ENCODE assay signal across 29 cellular contexts in the genomic region with DNA sequence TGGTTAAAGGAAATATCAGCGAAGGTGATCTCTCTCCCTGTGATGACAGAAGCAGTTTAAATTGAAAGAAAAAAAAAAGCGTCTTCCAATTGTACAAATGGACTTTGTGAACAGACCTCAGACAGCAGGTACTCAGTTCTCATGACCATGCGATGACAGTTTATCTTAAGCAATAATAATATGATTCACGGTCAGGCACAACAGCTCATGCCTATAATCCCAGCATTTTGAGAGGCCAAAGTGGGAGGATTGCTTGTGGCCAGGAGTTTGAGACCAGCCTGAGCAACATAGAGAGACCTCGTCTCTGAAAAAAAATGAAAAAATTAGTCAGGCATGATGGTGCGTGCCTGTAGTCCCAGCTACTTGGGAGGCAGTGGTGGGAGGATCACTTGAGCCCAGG.
"Had no signal": no experiment of that assay in that cellular context is flagged by ENCODE, and none has a peak within 500 bp of the region (broad histone marks: within the 10 kb centered on the region; RNA-seq: fewer than 3 reads in every experiment).

No MANE protein-coding gene starts in this region.

- H3K27me3 ChIP-seq: brain microvascular endothelial cell, colonic mucosa, heart left ventricle had no signal

- H3K27me3 Mint-ChIP-seq: activated CD8-positive, alpha-beta memory T cell treated with anti-CD3 and anti-CD28 coated beads, Interleukin-2, amount 10 ng/mL, durations not matched to agents 7 days and 5 days; activated CD8-positive, alpha-beta T cell treated with anti-CD3 and anti-CD28 coated beads for 36 hours; activated naive CD4-positive, alpha-beta T cell treated with anti-CD3 and anti-CD28 coated beads, Interleukin-2, amount 10 ng/mL, durations not matched to agents 7 days and 5 days; activated naive CD8-positive, alpha-beta T cell treated with anti-CD3 and anti-CD28 coated beads, Interleukin-2, amount 10 ng/mL, durations not matched to agents 7 days and 5 days had no signal

- DNase-seq: activated B cell treated with CpG ODN at 0.5 μM for 24 hours; activated CD4-positive, alpha-beta T cell treated with anti-CD3 and anti-CD28 coated beads for 48 hours; activated CD4-positive, alpha-beta T cell treated with anti-CD3 and anti-CD28 coated beads, Interleukin-2, amount 50 U/mL, for 1 hour; activated CD4-positive, alpha-beta T cell treated with anti-CD3 and anti-CD28 coated beads, Interleukin-2, amount 50 U/mL, for 48 hours; activated CD8-positive, alpha-beta memory T cell treated with anti-CD3 and anti-CD28 coated beads, Interleukin-2, amount 10 ng/mL, durations not matched to agents 7 days and 5 days; activated CD8-positive, alpha-beta memory T cell treated with anti-CD3 and anti-CD28 coated beads, Interleukin-2, amount 50 U/mL, for 4 hours; activated CD8-positive, alpha-beta T cell treated with anti-CD3 and anti-CD28 coated beads for 36 hours; activated effector memory CD4-positive, alpha-beta T cell treated with anti-CD3 and anti-CD28 coated beads, Interleukin-2, amount 50 U/mL, for 16 hours; activated naive CD4-positive, alpha-beta T cell; activated naive CD4-positive, alpha-beta T cell treated with anti-CD3 and anti-CD28 coated beads, Interleukin-2, amount 10 ng/mL, durations not matched to agents 7 days and 5 days; activated naive CD8-positive, alpha-beta T cell treated with anti-CD3 and anti-CD28 coated beads, Interleukin-2, amount 10 ng/mL, durations not matched to agents 7 days and 5 days; activated T-cell treated with anti-CD3 and anti-CD28 coated beads, Interleukin-2, amount 50 U/mL, for 1 hour; activated T-cell treated with anti-CD3 and anti-CD28 coated beads, Interleukin-2, amount 50 U/mL, for 48 hours; amniotic stem cell; anterior cingulate cortex; brain microvascular endothelial cell; colonic mucosa; effector CD8-positive, alpha-beta T cell; foreskin fibroblast; glutamatergic neuron; heart left ventricle; T-helper 1 cell; T-helper 2 cell had no signal

- ATAC-seq: activated CD4-positive, CD25-positive, alpha-beta regulatory T cell treated with anti-CD3 and anti-CD28 coated beads, Interleukin-2, amount 50 U/mL, for 24 hours; activated CD8-positive, alpha-beta memory T cell treated with anti-CD3 and anti-CD28 coated beads, Interleukin-2, amount 10 ng/mL, durations not matched to agents 7 days and 5 days; activated CD8-positive, alpha-beta T cell treated with anti-CD3 and anti-CD28 coated beads for 36 hours; activated naive CD4-positive, alpha-beta T cell treated with anti-CD3 and anti-CD28 coated beads, Interleukin-2, amount 50 U/mL, for 72 hours; esophagus mucosa; heart left ventricle had no signal

- H3K4me3 ChIP-seq: colonic mucosa, heart left ventricle had no signal

- H3K4me1 ChIP-seq: colonic mucosa had no signal

- H3K9me3 ChIP-seq: colonic mucosa, heart left ventricle had no signal

- H3K4me3 Mint-ChIP-seq: activated B cell treated with CpG ODN at 0.5 μM for 24 hours; activated CD8-positive, alpha-beta memory T cell treated with anti-CD3 and anti-CD28 coated beads, Interleukin-2, amount 10 ng/mL, durations not matched to agents 7 days and 5 days; activated CD8-positive, alpha-beta T cell treated with anti-CD3 and anti-CD28 coated beads for 36 hours; activated naive CD4-positive, alpha-beta T cell treated with anti-CD3 and anti-CD28 coated beads, Interleukin-2, amount 10 ng/mL, durations not matched to agents 7 days and 5 days; activated naive CD8-positive, alpha-beta T cell treated with anti-CD3 and anti-CD28 coated beads, Interleukin-2, amount 10 ng/mL, durations not matched to agents 7 days and 5 days; activated T-helper 1 cell treated with anti-CD3 and anti-CD28 coated beads, Interleukin-12 subunit alpha, Interleukin-12 subunit beta, Interleukin-2, Interleukin-4 antibody, amounts not matched to agents 30 ng/mL and 10 ng/mL and 1 ng/mL, durations not matched to agents 14 hours and 24 hours and 36 hours had no signal

- H3K4me1 Mint-ChIP-seq: activated B cell treated with CpG ODN at 0.5 μM for 24 hours; activated CD8-positive, alpha-beta memory T cell treated with anti-CD3 and anti-CD28 coated beads, Interleukin-2, amount 10 ng/mL, durations not matched to agents 7 days and 5 days; activated naive CD4-positive, alpha-beta T cell treated with anti-CD3 and anti-CD28 coated beads, Interleukin-2, amount 10 ng/mL, durations not matched to agents 7 days and 5 days had no signal

- H3K27ac ChIP-seq: brain microvascular endothelial cell, colonic mucosa, heart left ventricle, VCaP had no signal

- H3K9me3 Mint-ChIP-seq: activated B cell treated with CpG ODN at 0.5 μM for 24 hours; activated CD8-positive, alpha-beta T cell treated with anti-CD3 and anti-CD28 coated beads for 36 hours; activated naive CD4-positive, alpha-beta T cell treated with anti-CD3 and anti-CD28 coated beads, Interleukin-2, amount 10 ng/mL, durations not matched to agents 7 days and 5 days; activated naive CD4-positive, alpha-beta T cell treated with anti-CD3 and anti-CD28 coated beads, Interleukin-2, amount 50 U/mL, for 72 hours; activated naive CD8-positive, alpha-beta T cell treated with anti-CD3 and anti-CD28 coated beads, Interleukin-2, amount 10 ng/mL, durations not matched to agents 7 days and 5 days; activated T-helper 1 cell treated with anti-CD3 and anti-CD28 coated beads, Interleukin-12 subunit alpha, Interleukin-12 subunit beta, Interleukin-2, Interleukin-4 antibody, amounts not matched to agents 30 ng/mL and 10 ng/mL and 1 ng/mL, durations not matched to agents 14 hours and 24 hours and 36 hours; activated T-helper 2 cell treated with anti-CD3 and anti-CD28 coated beads, Interferon-gamma antibody, Interleukin-2, Interleukin-4, amounts not matched to agents 10 μg/mL and 5 μg/mL and 100 μg/mL, durations not matched to agents 14 hours and 24 hours and 36 hours had no signal

- H3K27ac Mint-ChIP-seq: activated B cell treated with CpG ODN at 0.5 μM for 24 hours; activated CD8-positive, alpha-beta memory T cell treated with anti-CD3 and anti-CD28 coated beads, Interleukin-2, amount 10 ng/mL, durations not matched to agents 7 days and 5 days; activated CD8-positive, alpha-beta T cell treated with anti-CD3 and anti-CD28 coated beads for 36 hours; activated naive CD4-positive, alpha-beta T cell treated with anti-CD3 and anti-CD28 coated beads, Interleukin-2, amount 10 ng/mL, durations not matched to agents 7 days and 5 days; activated naive CD4-positive, alpha-beta T cell treated with anti-CD3 and anti-CD28 coated beads, Interleukin-2, amount 50 U/mL, for 72 hours; activated naive CD8-positive, alpha-beta T cell treated with anti-CD3 and anti-CD28 coated beads, Interleukin-2, amount 10 ng/mL, durations not matched to agents 7 days and 5 days; activated T-helper 1 cell treated with anti-CD3 and anti-CD28 coated beads, Interleukin-12 subunit alpha, Interleukin-12 subunit beta, Interleukin-2, Interleukin-4 antibody, amounts not matched to agents 30 ng/mL and 10 ng/mL and 1 ng/mL, durations not matched to agents 14 hours and 24 hours and 36 hours; activated T-helper 2 cell treated with anti-CD3 and anti-CD28 coated beads, Interferon-gamma antibody, Interleukin-2, Interleukin-4, amounts not matched to agents 10 μg/mL and 5 μg/mL and 100 μg/mL, durations not matched to agents 14 hours and 24 hours and 36 hours had no signal
